ENCODE assay signal across 8 cellular contexts in genomic region chrX:387729-388128, GRCh38. TPM values are rescaled to one million over a fixed set of nuclear protein-coding genes. Genes with fewer than 3 reads are reported as not detected.
DNase-seq lines count a peak whose midpoint lies in the region; ATAC-seq and TF ChIP-seq lines count a peak whose summit lies in the region.

No MANE protein-coding gene starts in this region.

- H3K9me3 ChIP-seq in SK-N-MC (ENCODE audit: low read depth, low read length) = no peaks in the 10 kb centered on the region

- no peaks in the 10 kb centered on the region for H3K27me3 Mint-ChIP-seq in progenitor cell of endocrine pancreas

- DNase-seq in GM06990 (ENCODE audit: extremely low read depth, insufficient read length) (no peak), SK-N-MC (ENCODE audit: low read depth, low spot score) (no peak), fibroblast of mammary gland (ENCODE audit: low read depth) (no peak), progenitor cell of endocrine pancreas (ENCODE audit: low spot score, unreplicated experiment) (no peak)
- no peak for DNase-seq in stimulated activated CD4-positive, alpha-beta T cell treated with anti-CD3 and anti-CD28 coated beads, Interleukin-4, amount 100 ng/mL, for 1 hour

- H3K27me3 ChIP-seq in GM06990 (replicated peaks; ENCODE audit: control insufficient read depth, insufficient read depth, low read length) = no peaks in the 10 kb centered on the region

- no peaks in the 10 kb centered on the region for H3K36me3 Mint-ChIP-seq in progenitor cell of endocrine pancreas (ENCODE audit: insufficient read depth)

- peaks cover 2% of the 10 kb centered on the region for H3K4me1 Mint-ChIP-seq in progenitor cell of endocrine pancreas (ENCODE audit: low read depth)

- peak overlapping the region; percentile 96 for H3K4me3 Mint-ChIP-seq in progenitor cell of endocrine pancreas (ENCODE audit: low read depth)

- H3K27ac ChIP-seq in SK-N-MC = no peak overlapping the region

- H3K36me3 ChIP-seq in GM06990 (ENCODE audit: control insufficient read depth, insufficient read depth, low read length) (no peaks in the 10 kb centered on the region; the same call in 1 of the 2 replicates), SK-N-MC (ENCODE audit: insufficient read depth, low read length) (no peaks in the 10 kb centered on the region)

- TF ChIP-seq CTCF in GM06990 (IDR thresholded peaks at IDR 0.05; ENCODE audit: insufficient read depth, low read length, poor library complexity, severe bottlenecking) = no peak
- no peak for TF ChIP-seq CTCF in fibroblast of mammary gland (conservative IDR thresholded peaks at IDR 0.05; ENCODE audit: control insufficient read depth, insufficient read depth, low read depth, low read length)
- TF ChIP-seq CTCF in progenitor cell of endocrine pancreas (IDR thresholded peaks at IDR 0.05; ENCODE audit: unreplicated experiment) = no peak

- H3K27ac Mint-ChIP-seq in progenitor cell of endocrine pancreas = peak overlapping the region; percentile 100

- ATAC-seq in HG02973 (IDR thresholded peaks at IDR 0.05; ENCODE audit: unreplicated experiment) = no peak
- no peak for ATAC-seq in HG03460 (IDR thresholded peaks at IDR 0.05; ENCODE audit: unreplicated experiment)
- no peak for ATAC-seq in GM21367 (IDR thresholded peaks at IDR 0.05; ENCODE audit: unreplicated experiment)

- peak overlapping the region; percentile 75 for H3K9ac ChIP-seq in SK-N-MC (ENCODE audit: insufficient read length)

- no peaks in the 10 kb centered on the region for H3K9me3 Mint-ChIP-seq in progenitor cell of endocrine pancreas (ENCODE audit: low read depth)

- H3K4me3 ChIP-seq in GM06990 (replicated peaks; ENCODE audit: low read depth, low read length) (peak overlapping the region; percentile 60), SK-N-MC (peak overlapping the region; percentile 97), fibroblast of mammary gland (ENCODE audit: control insufficient read depth, low read depth, low read length) (peak overlapping the region; percentile 81)

RNA-seq across cellular contexts. Expression of gene PPP2R3B, which starts 1.0 kb away (rescaled TPM):
- total RNA-seq in progenitor cell of endocrine pancreas = 70.0 and 72.6 TPM in 2 replicates
